In genomic region chr12:32399373-32400113, GRCh38 we compare ENCODE assay signal across 8 cellular contexts. TPM values are rescaled to one million over a fixed set of nuclear protein-coding genes. Genes with fewer than 3 reads are reported as not detected.
DNase-seq lines count a peak whose midpoint lies in the region; ATAC-seq and TF ChIP-seq lines count a peak whose summit lies in the region.

Gene FGD4 (plus strand): TSS chr12:32399558.

- ATAC-seq in GM21786 (IDR thresholded peaks at IDR 0.05; ENCODE audit: unreplicated experiment) (peak; percentile 81), foreskin keratinocyte (peak; percentile 86), thoracic aorta (ENCODE audit: insufficient number of reproducible peaks, low FRiP score, low read depth) (peak; percentile 93)

- H3K9me2 ChIP-seq in OCI-LY1 (ENCODE audit: low read depth, low read length) = no peaks in the 10 kb centered on the region

- H3K27me3 ChIP-seq in OCI-LY1 (ENCODE audit: insufficient read depth, low read length) = no peaks in the 10 kb centered on the region
- no peaks in the 10 kb centered on the region for H3K27me3 ChIP-seq in foreskin keratinocyte
- H3K27me3 ChIP-seq in thoracic aorta (replicated peaks; ENCODE audit: insufficient read depth) = no peaks in the 10 kb centered on the region

- H3K36me3 ChIP-seq in OCI-LY1 (ENCODE audit: insufficient read depth, low read length) (no peaks in the 10 kb centered on the region), thoracic aorta (no peaks in the 10 kb centered on the region)

- peak within 1 kb of the TSS; percentile 45 for H3K9ac ChIP-seq in OCI-LY1 (ENCODE audit: low read length)

- H3K4me3 Mint-ChIP-seq in IgD-negative memory B cell (peak within 1 kb of the TSS; percentile 93 to 99 (median 98)), nephron (peak within 1 kb of the TSS; percentile 96 to 99 (median 99))

- no peaks in the 10 kb centered on the region for H4K20me1 ChIP-seq in OCI-LY1 (ENCODE audit: insufficient read depth, low read length)

- peak; percentile 85 for DNase-seq in EL
- peak; percentile 49 for DNase-seq in activated naive CD4-positive, alpha-beta T cell treated with Interleukin-2 at 50 U/mL for 16 hours
- peak; percentile 62 to 82 for DNase-seq in foreskin keratinocyte
- peak; percentile 42 for DNase-seq in thoracic aorta (ENCODE audit: low spot score)

- H3K4me2 ChIP-seq in OCI-LY1 (ENCODE audit: low read length) = peak within 1 kb of the TSS; percentile 62

- H3K9me3 Mint-ChIP-seq in IgD-negative memory B cell (no peaks in the 10 kb centered on the region), nephron (no peaks in the 10 kb centered on the region)

- H3K4me1 Mint-ChIP-seq in IgD-negative memory B cell = peaks cover 10 to 13% (median 11%) of the 10 kb centered on the region in 3 donors
- H3K4me1 Mint-ChIP-seq in nephron = peaks cover 16% of the 10 kb centered on the region

- no peak within 1 kb of the TSS for H3K27ac ChIP-seq in OCI-LY1 (ENCODE audit: low read depth, low read length, poor library complexity, severe bottlenecking)
- peak within 1 kb of the TSS; percentile 35 for H3K27ac ChIP-seq in foreskin keratinocyte
- H3K27ac ChIP-seq in thoracic aorta = peak within 1 kb of the TSS in 1 of 2 donors; percentile 56

- peak within 1 kb of the TSS in 2 of 3 donors; percentile 59 to 63 for H3K27ac Mint-ChIP-seq in IgD-negative memory B cell
- H3K27ac Mint-ChIP-seq in nephron = peak within 1 kb of the TSS; percentile 62 to 97 (median 70)

- H3K9me3 ChIP-seq in OCI-LY1 (ENCODE audit: low read length) (no peaks in the 10 kb centered on the region), thoracic aorta (no peaks in the 10 kb centered on the region)

- peaks cover 21% of the 10 kb centered on the region for H3K4me1 ChIP-seq in OCI-LY1 (ENCODE audit: insufficient read depth, low read length, severe bottlenecking)
- H3K4me1 ChIP-seq in foreskin keratinocyte = peaks cover 9% of the 10 kb centered on the region
- peaks cover 7 to 18% of the 10 kb centered on the region in 2 donors for H3K4me1 ChIP-seq in thoracic aorta (ENCODE audit: control insufficient read depth in 1 of 2, low read depth in 2 of 2)

- H3K36me3 Mint-ChIP-seq in IgD-negative memory B cell (no peaks in the 10 kb centered on the region), nephron (ENCODE audit: low read depth) (no peaks in the 10 kb centered on the region)

- no peaks in the 10 kb centered on the region for H3K79me2 ChIP-seq in OCI-LY1 (ENCODE audit: insufficient read depth, low read length)

- H3K4me3 ChIP-seq in OCI-LY1 (ENCODE audit: low read depth, low read length, poor library complexity, severe bottlenecking) = peak within 1 kb of the TSS; percentile 61
- peak within 1 kb of the TSS; percentile 72 for H3K4me3 ChIP-seq in thoracic aorta

- peaks cover 11% of the 10 kb centered on the region for H3K27me3 Mint-ChIP-seq in IgD-negative memory B cell
- peaks cover 58% of the 10 kb centered on the region for H3K27me3 Mint-ChIP-seq in nephron (ENCODE audit: low read depth)

- no peaks in the 10 kb centered on the region; the same call in 1 of the 2 replicates for H3F3A ChIP-seq in OCI-LY1 (ENCODE audit: insufficient read depth, low read length)

- peak; percentile 59 for TF ChIP-seq CTCF in OCI-LY1 (IDR thresholded peaks at IDR 0.05; ENCODE audit: low read length)
- TF ChIP-seq CTCF in foreskin keratinocyte (conservative IDR thresholded peaks at IDR 0.05) = peak; percentile 69
- peak; percentile 38 to 56 (median 47) for TF ChIP-seq CTCF in nephron (IDR thresholded peaks at IDR 0.05; ENCODE audit: unreplicated experiment in 3 of 3)
- peak; percentile 32 for TF ChIP-seq CTCF in thoracic aorta (IDR thresholded peaks at IDR 0.05)

- H2AFZ ChIP-seq in OCI-LY1 (ENCODE audit: low read length) = no peak within 1 kb of the TSS

RNA-seq across cellular contexts. Expression of gene FGD4, which starts in this region (rescaled TPM):
- 0.64 TPM for polyA plus RNA-seq in IgD-negative memory B cell
- total RNA-seq in foreskin keratinocyte = 12.1 and 13.9 TPM in 2 replicates
- 1.4 and 1.7 TPM in 2 replicates for polyA plus RNA-seq in foreskin keratinocyte
- total RNA-seq in thoracic aorta = 10 to 100 TPM; 52.7 to 61.6 TPM
